ENCODE assay signal across 15 cellular contexts in the genomic region with DNA sequence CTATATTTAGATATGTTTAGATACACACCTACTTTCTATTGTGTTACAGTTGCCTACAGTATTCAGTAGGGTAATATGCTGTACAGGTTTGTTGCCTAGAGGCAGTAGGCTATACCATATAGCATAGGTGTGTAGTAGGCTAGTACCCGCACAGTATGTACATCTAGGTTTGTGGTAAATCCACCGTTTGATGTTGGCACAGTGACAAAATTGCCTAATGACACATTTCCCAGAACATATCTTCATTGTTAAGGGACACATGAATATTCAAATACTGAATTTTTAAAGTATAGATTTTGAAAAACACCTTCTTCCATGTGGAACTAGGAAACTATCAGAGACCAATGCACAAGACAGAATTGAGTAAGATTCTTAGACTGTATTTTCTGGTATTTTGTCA. TPM values are rescaled to one million over a fixed set of nuclear protein-coding genes. Genes with fewer than 3 reads are reported as not detected.
DNase-seq lines count a peak whose midpoint lies in the region; ATAC-seq, FAIRE-seq and TF ChIP-seq lines count a peak whose summit lies in the region.
"Had no signal": no experiment of that assay in that cellular context is flagged by ENCODE, and none has a peak within 500 bp of the region (broad histone marks: within the 10 kb centered on the region; RNA-seq: fewer than 3 reads in every experiment).

No MANE protein-coding gene starts in this region.

- TF ChIP-seq CTCF in RWPE2 (IDR thresholded peaks at IDR 0.05; ENCODE audit: poor library complexity, severe bottlenecking): no peak
- TF ChIP-seq CTCF in epithelial cell of esophagus (IDR thresholded peaks at IDR 0.05; ENCODE audit: insufficient read depth, low read depth, low read length, missing control alignments): no peak

- DNase-seq in GM12891 (ENCODE audit: insufficient read length, low spot score): no peak
- no peak for DNase-seq in RWPE2 (ENCODE audit: low spot score)
- peak; percentile 43 for DNase-seq in epithelial cell of esophagus (ENCODE audit: low read depth)
- no peak for DNase-seq in kidney glomerular epithelial cell (lab: John Stamatoyannopoulos, UW)
- DNase-seq: AML-193; Caco-2; CD8-positive, alpha-beta memory T cell; DMS53; GF-D8; GM23248; H7 had no signal

- H3K9me3 ChIP-seq in RWPE2 (ENCODE audit: severe bottlenecking): no peaks in the 10 kb centered on the region
- H3K9me3 ChIP-seq: BLaER1, Caco-2 had no signal

- peak; percentile 52 for FAIRE-seq in GM12891 (lab: Jason Lieb, UNC)
- FAIRE-seq: GM18507 had no signal

- no peaks in the 10 kb centered on the region for H3K36me3 ChIP-seq in RWPE2 (ENCODE audit: low read depth)
- H3K36me3 ChIP-seq: BLaER1 had no signal

- peaks cover 24% of the 10 kb centered on the region for H3K4me1 ChIP-seq in RWPE2 (ENCODE audit: insufficient read depth, poor library complexity, severe bottlenecking)
- H3K4me1 ChIP-seq: BLaER1 had no signal

- ATAC-seq in RWPE2 (ENCODE audit: low read depth) (no peak), HG02610 (IDR thresholded peaks at IDR 0.05; ENCODE audit: unreplicated experiment) (no peak), GM18909 (IDR thresholded peaks at IDR 0.05; ENCODE audit: poor library complexity, unreplicated experiment) (no peak)

- H3K27ac ChIP-seq in RWPE2 (ENCODE audit: poor library complexity, severe bottlenecking): peak overlapping the region; percentile 31
- H3K27ac ChIP-seq: BLaER1, GM23248 had no signal

- no peak for TF ChIP-seq POLR2A in GM12891 (IDR thresholded peaks at IDR 0.05; ENCODE audit: low read depth, low read length)

- H3K4me3 ChIP-seq in RWPE2 (ENCODE audit: severe bottlenecking) (no peak overlapping the region), epithelial cell of esophagus (ENCODE audit: low read length) (no peak overlapping the region)
- H3K4me3 ChIP-seq: BLaER1, GM23248 had no signal

- no peaks in the 10 kb centered on the region for H3K27me3 ChIP-seq in RWPE2 (ENCODE audit: insufficient read depth, poor library complexity, severe bottlenecking)
- H3K27me3 ChIP-seq: BLaER1 had no signal

TF ChIP-seq in GM12891, 5 proteins besides CTCF, POLR2A, EP300 and RAD21:
- no peak for TF ChIP-seq POLR2AphosphoS5 (IDR thresholded peaks at IDR 0.05; ENCODE audit: low read depth, low read length)
- TF ChIP-seq TAF1 (IDR thresholded peaks at IDR 0.05; ENCODE audit: low read depth, low read length): no peak
- TF ChIP-seq POU2F2 (IDR thresholded peaks at IDR 0.05; ENCODE audit: low read depth, low read length): no peak
- no peak for TF ChIP-seq SPI1 (IDR thresholded peaks at IDR 0.05; ENCODE audit: low read depth, low read length)
- no peak for TF ChIP-seq PAX5 (IDR thresholded peaks at IDR 0.05; ENCODE audit: insufficient read depth, low read length, severe bottlenecking)

RNA-seq across cellular contexts. Expression of a gene that starts 22.6 kb away (rescaled TPM):
- not detected for polyA plus RNA-seq in GM12891 (2012; ENCODE audit: low read depth, missing spikeins)
- polyA plus RNA-seq: CD8-positive, alpha-beta memory T cell had no signal
